Comparison of ENCODE assay signal across 15 cellular contexts in genomic region chr1:235918481-235918880, GRCh38. TPM values are rescaled to one million over a fixed set of nuclear protein-coding genes. Genes with fewer than 3 reads are reported as not detected.
DNase-seq lines count a peak whose midpoint lies in the region; TF ChIP-seq lines count a peak whose summit lies in the region.
"Had no signal": no experiment of that assay in that cellular context is flagged by ENCODE, and none has a peak within 500 bp of the region (broad histone marks: within the 10 kb centered on the region; RNA-seq: fewer than 3 reads in every experiment).

No MANE protein-coding gene starts in this region.

- H3K4me2 ChIP-seq in BLaER1 treated with 17β-estradiol and CSF1 and Interleukin-3, amounts not matched to agents 10 nM and 100 nM = peak overlapping the region; percentile 76 to 92 (median 81)

- H3K27ac Mint-ChIP-seq in activated T-helper 1 cell treated with anti-CD3 and anti-CD28 coated beads, Interleukin-12 subunit alpha, Interleukin-12 subunit beta, Interleukin-2, Interleukin-4 antibody, amounts not matched to agents 30 ng/mL and 10 ng/mL and 1 ng/mL, durations not matched to agents 14 hours and 24 hours and 36 hours = no peak overlapping the region
- H3K27ac Mint-ChIP-seq: activated CD4-positive, alpha-beta T cell treated with anti-CD3 and anti-CD28 coated beads, Interleukin-2, amount 10 ng/mL, durations not matched to agents 7 days and 5 days; activated naive CD4-positive, alpha-beta T cell treated with anti-CD3 and anti-CD28 coated beads, Interleukin-2, amount 50 U/mL, for 72 hours had no signal

- no peak for TF ChIP-seq EP300 in stomach (IDR thresholded peaks at IDR 0.05)

- 78 to 97% methylated on average over 5 of the region's 5 CpGs for WGBS in esophagus squamous epithelium, 2 donors
- WGBS in stomach, 5 donors = 65 to 94% (median 83%) methylated on average over 5 of the region's 5 CpGs

- H3K4me3 ChIP-seq in BLaER1 treated with 17β-estradiol and CSF1 and Interleukin-3, amounts not matched to agents 10 nM and 100 nM = no peak overlapping the region
- no peak overlapping the region for H3K4me3 ChIP-seq in SJSA1
- no peak overlapping the region for H3K4me3 ChIP-seq in esophagus squamous epithelium
- H3K4me3 ChIP-seq in stomach = no peak overlapping the region
- H3K4me3 ChIP-seq: GM23248 had no signal

- no peaks in the 10 kb centered on the region for H3K9me3 ChIP-seq in BLaER1 treated with 17β-estradiol and CSF1 and Interleukin-3, amounts not matched to agents 10 nM and 100 nM (replicated peaks in 1 of 11)
- H3K9me3 ChIP-seq in SJSA1 (replicated peaks) (no peaks in the 10 kb centered on the region), esophagus squamous epithelium (no peaks in the 10 kb centered on the region), stomach (no peaks in the 10 kb centered on the region)

- H3K36me3 Mint-ChIP-seq in activated T-helper 1 cell treated with anti-CD3 and anti-CD28 coated beads, Interleukin-12 subunit alpha, Interleukin-12 subunit beta, Interleukin-2, Interleukin-4 antibody, amounts not matched to agents 30 ng/mL and 10 ng/mL and 1 ng/mL, durations not matched to agents 14 hours and 24 hours and 36 hours (ENCODE audit: low read depth) = peaks cover 5% of the 10 kb centered on the region
- H3K36me3 Mint-ChIP-seq: activated naive CD4-positive, alpha-beta T cell treated with anti-CD3 and anti-CD28 coated beads, Interleukin-2, amount 50 U/mL, for 72 hours had no signal

- DNase-seq in SJSA1 (ENCODE audit: low read depth in 1 of 2, low spot score in 2 of 2) (peak; percentile 78 to 79), esophagus squamous epithelium (lab: John Stamatoyannopoulos, UW) (no peak), stomach (no peak), A172 (ENCODE audit: low spot score) (no peak), NCI-H345 treated with DMSO at 0.1 percent for 48 hours (lab: John Stamatoyannopoulos, UW; ENCODE audit: unreplicated experiment) (no peak)
- no peak for DNase-seq in activated T-cell treated with anti-CD3 and anti-CD28 coated beads, Interleukin-2, amount 50 U/mL, for 48 hours
- no peak for DNase-seq in activated T-helper 1 cell treated with anti-CD3 and anti-CD28 coated beads, Interleukin-12 subunit alpha, Interleukin-12 subunit beta, Interleukin-2, Interleukin-4 antibody, amounts not matched to agents 30 ng/mL and 10 ng/mL and 1 ng/mL, durations not matched to agents 14 hours and 24 hours and 36 hours (ENCODE audit: low spot score)
- DNase-seq: activated CD4-positive, alpha-beta T cell treated with anti-CD3 and anti-CD28 coated beads, Interleukin-2, amount 10 ng/mL, durations not matched to agents 7 days and 5 days; activated T-cell treated with anti-CD3 and anti-CD28 coated beads, Interleukin-2, amount 50 U/mL, for 1 hour; Kasumi-1; NCI-H1417; NCI-H226 had no signal

- H3K4me3 Mint-ChIP-seq in activated T-helper 1 cell treated with anti-CD3 and anti-CD28 coated beads, Interleukin-12 subunit alpha, Interleukin-12 subunit beta, Interleukin-2, Interleukin-4 antibody, amounts not matched to agents 30 ng/mL and 10 ng/mL and 1 ng/mL, durations not matched to agents 14 hours and 24 hours and 36 hours = no peak overlapping the region
- H3K4me3 Mint-ChIP-seq: activated CD4-positive, alpha-beta T cell treated with anti-CD3 and anti-CD28 coated beads, Interleukin-2, amount 10 ng/mL, durations not matched to agents 7 days and 5 days had no signal

- no peak for TF ChIP-seq CTCF in esophagus squamous epithelium (IDR thresholded peaks at IDR 0.05)
- no peak for TF ChIP-seq CTCF in stomach (IDR thresholded peaks at IDR 0.05)

- intact Hi-C loops in esophagus squamous epithelium (cut with DNase I) = no loop called here
- intact Hi-C loops in stomach (cut with DNase I; ENCODE audit: low total_unique reads) = no loop called here
- intact Hi-C loops in activated T-helper 1 cell treated with anti-CD3 and anti-CD28 coated beads, Interleukin-12 subunit alpha, Interleukin-12 subunit beta, Interleukin-2, Interleukin-4 antibody, amounts not matched to agents 30 ng/mL and 10 ng/mL and 1 ng/mL, durations not matched to agents 14 hours and 24 hours and 36 hours (cut with micrococcal nuclease) = no loop called here

- H3K27me3 Mint-ChIP-seq in activated T-helper 1 cell treated with anti-CD3 and anti-CD28 coated beads, Interleukin-12 subunit alpha, Interleukin-12 subunit beta, Interleukin-2, Interleukin-4 antibody, amounts not matched to agents 30 ng/mL and 10 ng/mL and 1 ng/mL, durations not matched to agents 14 hours and 24 hours and 36 hours (ENCODE audit: insufficient read depth) = no peaks in the 10 kb centered on the region
- H3K27me3 Mint-ChIP-seq: activated CD4-positive, alpha-beta T cell treated with anti-CD3 and anti-CD28 coated beads, Interleukin-2, amount 10 ng/mL, durations not matched to agents 7 days and 5 days had no signal

- TF ChIP-seq POLR2A in esophagus squamous epithelium (IDR thresholded peaks at IDR 0.05) (no peak), stomach (IDR thresholded peaks at IDR 0.05) (no peak)

- no peaks in the 10 kb centered on the region for H3K36me3 ChIP-seq in BLaER1 treated with 17β-estradiol and CSF1 and Interleukin-3, amounts not matched to agents 10 nM and 100 nM
- H3K36me3 ChIP-seq in SJSA1 = no peaks in the 10 kb centered on the region
- no peaks in the 10 kb centered on the region for H3K36me3 ChIP-seq in esophagus squamous epithelium
- H3K36me3 ChIP-seq in stomach = no peaks in the 10 kb centered on the region

- peak overlapping the region in 10 of 11 experiments; percentile 55 to 75 (median 66); a peak in 15 of 22 replicates for H3K9ac ChIP-seq in BLaER1 treated with 17β-estradiol and CSF1 and Interleukin-3, amounts not matched to agents 10 nM and 100 nM

- no peaks in the 10 kb centered on the region for H4K20me1 ChIP-seq in BLaER1 treated with 17β-estradiol and CSF1 and Interleukin-3, amounts not matched to agents 10 nM and 100 nM

- peaks cover 39% of the 10 kb centered on the region for H3K4me1 Mint-ChIP-seq in activated T-helper 1 cell treated with anti-CD3 and anti-CD28 coated beads, Interleukin-12 subunit alpha, Interleukin-12 subunit beta, Interleukin-2, Interleukin-4 antibody, amounts not matched to agents 30 ng/mL and 10 ng/mL and 1 ng/mL, durations not matched to agents 14 hours and 24 hours and 36 hours (ENCODE audit: low read depth)

- H3K27ac ChIP-seq in BLaER1 treated with 17β-estradiol and CSF1 and Interleukin-3, amounts not matched to agents 10 nM and 100 nM = peak overlapping the region in 10 of 11 experiments; percentile 79 to 89 (median 82); a peak in 20 of 22 replicates
- peak overlapping the region; percentile 65 for H3K27ac ChIP-seq in SJSA1
- peak overlapping the region; percentile 63 to 89 (median 85) for H3K27ac ChIP-seq in esophagus squamous epithelium
- peak overlapping the region in 3 of 5 donors; percentile 78 to 84 (median 78) for H3K27ac ChIP-seq in stomach

- H3K9me3 Mint-ChIP-seq in activated T-helper 1 cell treated with anti-CD3 and anti-CD28 coated beads, Interleukin-12 subunit alpha, Interleukin-12 subunit beta, Interleukin-2, Interleukin-4 antibody, amounts not matched to agents 30 ng/mL and 10 ng/mL and 1 ng/mL, durations not matched to agents 14 hours and 24 hours and 36 hours = no peaks in the 10 kb centered on the region

- no peaks in the 10 kb centered on the region for H3K27me3 ChIP-seq in BLaER1 treated with 17β-estradiol and CSF1 and Interleukin-3, amounts not matched to agents 10 nM and 100 nM
- H3K27me3 ChIP-seq in SJSA1 (replicated peaks) (no peaks in the 10 kb centered on the region), esophagus squamous epithelium (no peaks in the 10 kb centered on the region), stomach (no peaks in the 10 kb centered on the region)

- peaks cover 67 to 97% (median 83%) of the 10 kb centered on the region in 10 experiments for H3K4me1 ChIP-seq in BLaER1 treated with 17β-estradiol and CSF1 and Interleukin-3, amounts not matched to agents 10 nM and 100 nM
- H3K4me1 ChIP-seq in SJSA1 (replicated peaks) (peaks cover 78% of the 10 kb centered on the region), esophagus squamous epithelium (peaks cover 36 to 57% (median 46%) of the 10 kb centered on the region in 3 donors), stomach (peaks cover 22 to 64% (median 34%) of the 10 kb centered on the region in 4 donors)

RNA-seq across cellular contexts. Expression of gene LYST, which starts 51.8 kb away (rescaled TPM):
- total RNA-seq in SJSA1 (2014; rRNA removed; shearing (Covaris generic)) = 4.1 and 8.1 TPM in 2 replicates
- 10 to 100 TPM; 12.3 to 36.6 (median 21.0) TPM for total RNA-seq in esophagus squamous epithelium
- 10 to 100 TPM in 4 of 5 donors, 1 to 10 TPM in 1; 1.7 to 95.6 (median 37.3) TPM for total RNA-seq in stomach
- polyA plus RNA-seq in stomach = 1 to 10 TPM; 4.9 to 8.6 (median 5.5) TPM
- total RNA-seq in A172 (2014; rRNA removed; shearing (Covaris generic)) = 17.6 and 32.8 TPM in 2 replicates
- 144 and 145 TPM in 2 replicates for total RNA-seq in activated T-helper 1 cell treated with anti-CD3 and anti-CD28 coated beads, Interleukin-12 subunit alpha, Interleukin-12 subunit beta, Interleukin-2, Interleukin-4 antibody, amounts not matched to agents 30 ng/mL and 10 ng/mL and 1 ng/mL, durations not matched to agents 14 hours and 24 hours and 36 hours

Comparison
In these comparisons a context has a peak if more than half of its experiments do, and no peak if none do; other contexts are left out.
1. DNase-seq: peak in SJSA1 (2 of 2); none in esophagus squamous epithelium (single experiment), stomach (single experiment), A172 (single experiment), NCI-H345 treated with DMSO at 0.1 percent for 48 hours (single experiment), activated T-cell treated with anti-CD3 and anti-CD28 coated beads, Interleukin-2, amount 50 U/mL, for 48 hours (0 of 2) and activated T-helper 1 cell treated with anti-CD3 and anti-CD28 coated beads, Interleukin-12 subunit alpha, Interleukin-12 subunit beta, Interleukin-2, Interleukin-4 antibody, amounts not matched to agents 30 ng/mL and 10 ng/mL and 1 ng/mL, durations not matched to agents 14 hours and 24 hours and 36 hours (single experiment).
2. Peak in every context shown above with its lines, with median percentiles within 50 percentile points of each other: H3K27ac ChIP-seq.